Comparison of ENCODE assay signal across 1 cellular context in genomic region chr11:72075109-72075508, GRCh38.
TF ChIP-seq lines count a peak whose summit lies in the region.

No MANE protein-coding gene starts in this region.

TF ChIP-seq in HepG2, 621 proteins besides CTCF, POLR2A, EP300 and RAD21:
- no peak for TF ChIP-seq SNAPC5 (CRISPR knock-in tag; IDR thresholded peaks at IDR 0.05; ENCODE audit: borderline replicate concordance)
- TF ChIP-seq ATF3 (CRISPR knock-in tag; IDR thresholded peaks at IDR 0.05): no peak
- no peak for TF ChIP-seq RARG (CRISPR knock-in tag; IDR thresholded peaks at IDR 0.05; ENCODE audit: low read depth)
- no peak for TF ChIP-seq MLX (CRISPR knock-in tag; IDR thresholded peaks at IDR 0.05)
- TF ChIP-seq ZFY (CRISPR knock-in tag; IDR thresholded peaks at IDR 0.05): no peak
- no peak for TF ChIP-seq MTERF4 (CRISPR knock-in tag; IDR thresholded peaks at IDR 0.05)
- no peak for TF ChIP-seq WIZ (CRISPR knock-in tag; IDR thresholded peaks at IDR 0.05)
- no peak for TF ChIP-seq JUND (CRISPR knock-in tag; IDR thresholded peaks at IDR 0.05)
- TF ChIP-seq ZNF547 (CRISPR knock-in tag; IDR thresholded peaks at IDR 0.05): no peak
- TF ChIP-seq XRCC5 (optimal IDR thresholded peaks at IDR 0.05; ENCODE audit: low read length): no peak
- TF ChIP-seq GPBP1L1 (CRISPR knock-in tag; IDR thresholded peaks at IDR 0.05): no peak
- no peak for TF ChIP-seq ZNF367 (CRISPR knock-in tag; IDR thresholded peaks at IDR 0.05; ENCODE audit: borderline replicate concordance)
- TF ChIP-seq ZNF609 (CRISPR knock-in tag; IDR thresholded peaks at IDR 0.05; ENCODE audit: borderline replicate concordance): no peak
